8 cellular contexts compared by ENCODE assay signal in genomic region chr14:31420013-31420318, GRCh38. TPM values are rescaled to one million over a fixed set of nuclear protein-coding genes. Genes with fewer than 3 reads are reported as not detected.
DNase-seq lines count a peak whose midpoint lies in the region; ATAC-seq, FAIRE-seq and TF ChIP-seq lines count a peak whose summit lies in the region.

No MANE protein-coding gene starts in this region.

- dilution Hi-C loops in keratinocyte (cut with MboI; ENCODE audit: extremely low pct_ligation_motif_present, low sequenced_read_pairs), result no loop called here

- H3K27ac ChIP-seq in keratinocyte (ENCODE audit: control insufficient read depth, insufficient read depth, low read length), result peak overlapping the region; percentile 83

- peak overlapping the region; percentile 92 for H3K4me2 ChIP-seq in keratinocyte (ENCODE audit: control insufficient read depth, extremely low read depth, insufficient read depth, low read depth, low read length)

- TF ChIP-seq CTCF in GM12875 (IDR thresholded peaks at IDR 0.05; ENCODE audit: borderline replicate concordance, insufficient read depth, low read depth, low read length) (no peak), cardiac fibroblast (IDR thresholded peaks at IDR 0.05; ENCODE audit: low read depth, low read length) (no peak), keratinocyte (optimal IDR thresholded peaks at IDR 0.05 in 1 of 3, IDR thresholded peaks at IDR 0.05 in 1 of 3, conservative IDR thresholded peaks at IDR 0.05 in 1 of 3; ENCODE audit: extremely low read depth in 1 of 3, insufficient read depth in 2 of 3, low read length in 3 of 3) (no peak)

- peak overlapping the region; percentile 91 for H3K9ac ChIP-seq in keratinocyte (ENCODE audit: control insufficient read depth, extremely low read depth, insufficient read depth, low read length)

- no peak for FAIRE-seq in keratinocyte (lab: Jason Lieb, UNC)

- peak overlapping the region; percentile 98 for H2AFZ ChIP-seq in keratinocyte (ENCODE audit: control insufficient read depth, low read length)

- H3K36me3 ChIP-seq in keratinocyte (ENCODE audit: control insufficient read depth in 2 of 2, extremely low read depth in 1 of 2, insufficient read depth in 2 of 2, low read length in 2 of 2), result no peaks in the 10 kb centered on the region

- peak; percentile 21 for ATAC-seq in HG02938 (IDR thresholded peaks at IDR 0.05; ENCODE audit: unreplicated experiment)

- no peaks in the 10 kb centered on the region for H4K20me1 ChIP-seq in keratinocyte (ENCODE audit: control insufficient read depth, extremely low read depth, insufficient read depth, low read length)

- no peaks in the 10 kb centered on the region for H3K9me3 ChIP-seq in keratinocyte (ENCODE audit: control insufficient read depth, low read depth, low read length)

- H3K27me3 ChIP-seq in keratinocyte (ENCODE audit: control insufficient read depth, extremely low read depth, insufficient read depth, low read length), result no peaks in the 10 kb centered on the region

- H3K4me3 ChIP-seq in GM12875 (ENCODE audit: low read depth, low read length), result peak overlapping the region; percentile 71
- H3K4me3 ChIP-seq in cardiac fibroblast (replicated peaks in 1 of 2; ENCODE audit: low read depth in 2 of 2, low read length in 2 of 2), result peak overlapping the region; percentile 99 to 100
- H3K4me3 ChIP-seq in keratinocyte (ENCODE audit: control insufficient read depth in 2 of 3, extremely low read depth in 1 of 3, insufficient read depth in 2 of 3, low read depth in 1 of 3, low read length in 3 of 3), result peak overlapping the region; percentile 90 to 100 (median 94)

- H3K4me1 ChIP-seq in keratinocyte (ENCODE audit: control insufficient read depth, extremely low read depth, insufficient read depth, low read length), result peaks cover 12% of the 10 kb centered on the region

- H3K9me1 ChIP-seq in keratinocyte (ENCODE audit: control insufficient read depth, extremely low read depth, insufficient read depth, low read length), result no peaks in the 10 kb centered on the region

- H3K79me2 ChIP-seq in keratinocyte (ENCODE audit: control insufficient read depth, insufficient read depth, low read length), result peaks cover 31% of the 10 kb centered on the region

- DNase-seq in 8988T (peak; percentile 29), NCI-H774 (lab: John Stamatoyannopoulos, UW) (peak; percentile 61), cardiac fibroblast (ENCODE audit: low read depth in 2 of 2) (no peak), keratinocyte (ENCODE audit: low read depth, low spot score) (no peak), GDM1 (lab: John Stamatoyannopoulos, UW) (no peak)
- peak; percentile 14 for DNase-seq in stimulated activated CD4-positive, alpha-beta T cell treated with anti-CD3 and anti-CD28 coated beads, Interleukin-4, amount 100 ng/mL, for 24 hours

RNA-seq across cellular contexts. Expression of gene HEATR5A, which starts 0.4 kb away (rescaled TPM):
- 12.7 to 16.7 TPM (median 15.1 TPM) in 3 replicates for polyA plus RNA-seq in keratinocyte
- polyA plus RNA-seq in keratinocyte (2011; ENCODE audit: low read depth), result 5.9 TPM
- polyA plus RNA-seq in keratinocyte (2011; cell fraction: cytosol; rRNA removed), result 5.9 and 12.7 TPM in 2 replicates
- polyA plus RNA-seq in keratinocyte (2011; cell fraction: nucleus; rRNA removed), result 19.3 and 19.4 TPM in 2 replicates
- 6.5 and 9.9 TPM in 2 replicates for polyA plus RNA-seq in keratinocyte (2012; ENCODE audit: low replicate concordance)
- polyA minus RNA-seq in keratinocyte, result 16.0 to 35.2 TPM (median 32.3 TPM) in 3 replicates
- polyA minus RNA-seq in keratinocyte (2011; cell fraction: cytosol; rRNA and poly(A)+ RNA removed), result 15.7 TPM
- 29.2 and 52.2 TPM in 2 replicates for polyA minus RNA-seq in keratinocyte (2011; cell fraction: nucleus; rRNA and poly(A)+ RNA removed)

RNA-seq across cellular contexts. Expression of gene DTD2, which starts 37.3 kb away (rescaled TPM):
- polyA plus RNA-seq in keratinocyte, result 13.1 to 26.2 TPM (median 22.3 TPM) in 3 replicates
- 3.2 TPM for polyA plus RNA-seq in keratinocyte (2011; ENCODE audit: low read depth)
- polyA plus RNA-seq in keratinocyte (2011; cell fraction: cytosol; rRNA removed), result 22.4 and 25.9 TPM in 2 replicates
- 9.2 and 9.3 TPM in 2 replicates for polyA plus RNA-seq in keratinocyte (2011; cell fraction: nucleus; rRNA removed)
- 7.6 and 17.6 TPM in 2 replicates for polyA plus RNA-seq in keratinocyte (2012; ENCODE audit: low replicate concordance)
- polyA minus RNA-seq in keratinocyte, result 2.6 to 17.2 TPM (median 11.9 TPM) in 3 replicates
- polyA minus RNA-seq in keratinocyte (2011; cell fraction: cytosol; rRNA and poly(A)+ RNA removed), result 19.2 TPM
- 4.3 and 7.8 TPM in 2 replicates for polyA minus RNA-seq in keratinocyte (2011; cell fraction: nucleus; rRNA and poly(A)+ RNA removed)

Comparison
In these comparisons a context has a peak if more than half of its experiments do, and no peak if none do; other contexts are left out.
1. DNase-seq: peak in 8988T (single experiment), NCI-H774 (single experiment) and stimulated activated CD4-positive, alpha-beta T cell treated with anti-CD3 and anti-CD28 coated beads, Interleukin-4, amount 100 ng/mL, for 24 hours (single experiment); none in cardiac fibroblast (0 of 2), keratinocyte (single experiment) and GDM1 (single experiment).
2. Peak in every context shown above with its lines, with median percentiles within 50 percentile points of each other: H3K4me3 ChIP-seq.